Comparison of ENCODE assay signal across 8 cellular contexts in genomic region chr5:69415584-69415958, GRCh38. TPM values are rescaled to one million over a fixed set of nuclear protein-coding genes. Genes with fewer than 3 reads are reported as not detected.
A peak's percentile ranks its signal among the peaks of the same experiment; 100 is the strongest.
DNase-seq lines count a peak whose midpoint lies in the region; FAIRE-seq and TF ChIP-seq lines count a peak whose summit lies in the region.

No MANE protein-coding gene starts in this region.

- H3K27ac Mint-ChIP-seq in endothelial cell (ENCODE audit: unreplicated experiment) (no peak overlapping the region), neural progenitor cell (no peak overlapping the region)

- DNase-seq in DMS79 (lab: John Stamatoyannopoulos, UW), result peak; percentile 1
- peak; percentile 71 for DNase-seq in NCI-H69 (lab: John Stamatoyannopoulos, UW)
- peak; percentile 15 for DNase-seq in endothelial cell (ENCODE audit: low spot score)
- DNase-seq in neural progenitor cell (ENCODE audit: low spot score), result peak; percentile 34
- no peak for DNase-seq in hippocampal formation (lab: John Stamatoyannopoulos, UW)
- no peak for DNase-seq in frontal cortex (ENCODE audit: low spot score in 2 of 2)
- DNase-seq in SW 1271 (lab: John Stamatoyannopoulos, UW), result no peak
- no peak for DNase-seq in NCI-H1694 (lab: John Stamatoyannopoulos, UW)

- H3K27me3 Mint-ChIP-seq in endothelial cell (ENCODE audit: unreplicated experiment) (peaks cover 4% of the 10 kb centered on the region), neural progenitor cell (ENCODE audit: insufficient read depth, low read depth) (peaks cover 13% of the 10 kb centered on the region)

- H3K4me3 ChIP-seq in neural progenitor cell, result peak overlapping the region; percentile 86

- H3K36me3 ChIP-seq in neural progenitor cell, result peaks cover 1% of the 10 kb centered on the region

- TF ChIP-seq CTCF in endothelial cell (IDR thresholded peaks at IDR 0.05; ENCODE audit: unreplicated experiment) (no peak), neural progenitor cell (IDR thresholded peaks at IDR 0.05) (no peak)

- peaks cover 8% of the 10 kb centered on the region for H3K4me1 ChIP-seq in neural progenitor cell

- H3K4me3 Mint-ChIP-seq in endothelial cell (ENCODE audit: unreplicated experiment), result peak overlapping the region; percentile 93
- H3K4me3 Mint-ChIP-seq in neural progenitor cell, result peak overlapping the region; percentile 79

- H3F3A ChIP-seq in neural progenitor cell (ENCODE audit: low read depth), result peaks cover 19% of the 10 kb centered on the region

- no peak overlapping the region for H3K27ac ChIP-seq in neural progenitor cell

- peaks cover 20% of the 10 kb centered on the region for H3K36me3 Mint-ChIP-seq in endothelial cell (ENCODE audit: low read depth, unreplicated experiment)
- H3K36me3 Mint-ChIP-seq in neural progenitor cell, result peaks cover 28% of the 10 kb centered on the region

- H3K27me3 ChIP-seq in neural progenitor cell, result peaks cover 4% of the 10 kb centered on the region

- peaks cover 6% of the 10 kb centered on the region for H3K4me1 Mint-ChIP-seq in endothelial cell (ENCODE audit: unreplicated experiment)
- peaks cover 5% of the 10 kb centered on the region for H3K4me1 Mint-ChIP-seq in neural progenitor cell

- FAIRE-seq in frontal cortex (lab: Jason Lieb, UNC), result no peak

- H3K9ac ChIP-seq in neural progenitor cell, result no peak overlapping the region

- H3K9me3 Mint-ChIP-seq in endothelial cell (ENCODE audit: unreplicated experiment) (no peaks in the 10 kb centered on the region), neural progenitor cell (no peaks in the 10 kb centered on the region)

- peak overlapping the region; percentile 89 for H2AFZ ChIP-seq in neural progenitor cell (replicated peaks)

- H3K9me3 ChIP-seq in neural progenitor cell (ENCODE audit: low read depth), result no peaks in the 10 kb centered on the region

- no peaks in the 10 kb centered on the region for H3K79me2 ChIP-seq in neural progenitor cell (ENCODE audit: low read depth)

- peaks cover 7% of the 10 kb centered on the region for H4K20me1 ChIP-seq in neural progenitor cell (ENCODE audit: low read depth)

- H3K4me2 ChIP-seq in neural progenitor cell, result peak overlapping the region; percentile 90

RNA-seq across cellular contexts. Expression of gene MARVELD2, which starts 0.7 kb away (rescaled TPM):
- total RNA-seq in endothelial cell (ENCODE audit: unreplicated experiment) (6.5 TPM), neural progenitor cell (ENCODE audit: low replicate concordance) (12.9 and 13.7 TPM in 2 replicates), frontal cortex (0.41 TPM)

RNA-seq across cellular contexts. Expression of gene RAD17, which starts 46.0 kb away (rescaled TPM):
- total RNA-seq in endothelial cell (ENCODE audit: unreplicated experiment) (23.3 TPM), neural progenitor cell (ENCODE audit: low replicate concordance) (32.3 and 51.6 TPM in 2 replicates), frontal cortex (37.9 TPM)

RNA-seq across cellular contexts. Expression of gene AK6, which starts 46.3 kb away (rescaled TPM):
- total RNA-seq in endothelial cell (ENCODE audit: unreplicated experiment) (27.1 TPM), neural progenitor cell (ENCODE audit: low replicate concordance) (21.6 and 50.4 TPM in 2 replicates), frontal cortex (12.6 TPM)

RNA-seq across cellular contexts. Expression of gene TAF9, which starts 46.3 kb away (rescaled TPM):
- total RNA-seq in endothelial cell (ENCODE audit: unreplicated experiment), result 59.4 TPM
- total RNA-seq in neural progenitor cell (ENCODE audit: low replicate concordance), result 66.3 and 97.0 TPM in 2 replicates
- 103 TPM for total RNA-seq in frontal cortex

Comparison
In these comparisons a context has a peak if more than half of its experiments do, and no peak if none do; other contexts are left out.
1. DNase-seq: peak in DMS79 (single experiment), NCI-H69 (single experiment), endothelial cell (single experiment) and neural progenitor cell (single experiment); none in hippocampal formation (0 of 2), frontal cortex (0 of 2), SW 1271 (0 of 2) and NCI-H1694 (single experiment).